ENCODE assay signal across 8 cellular contexts in the genomic region with DNA sequence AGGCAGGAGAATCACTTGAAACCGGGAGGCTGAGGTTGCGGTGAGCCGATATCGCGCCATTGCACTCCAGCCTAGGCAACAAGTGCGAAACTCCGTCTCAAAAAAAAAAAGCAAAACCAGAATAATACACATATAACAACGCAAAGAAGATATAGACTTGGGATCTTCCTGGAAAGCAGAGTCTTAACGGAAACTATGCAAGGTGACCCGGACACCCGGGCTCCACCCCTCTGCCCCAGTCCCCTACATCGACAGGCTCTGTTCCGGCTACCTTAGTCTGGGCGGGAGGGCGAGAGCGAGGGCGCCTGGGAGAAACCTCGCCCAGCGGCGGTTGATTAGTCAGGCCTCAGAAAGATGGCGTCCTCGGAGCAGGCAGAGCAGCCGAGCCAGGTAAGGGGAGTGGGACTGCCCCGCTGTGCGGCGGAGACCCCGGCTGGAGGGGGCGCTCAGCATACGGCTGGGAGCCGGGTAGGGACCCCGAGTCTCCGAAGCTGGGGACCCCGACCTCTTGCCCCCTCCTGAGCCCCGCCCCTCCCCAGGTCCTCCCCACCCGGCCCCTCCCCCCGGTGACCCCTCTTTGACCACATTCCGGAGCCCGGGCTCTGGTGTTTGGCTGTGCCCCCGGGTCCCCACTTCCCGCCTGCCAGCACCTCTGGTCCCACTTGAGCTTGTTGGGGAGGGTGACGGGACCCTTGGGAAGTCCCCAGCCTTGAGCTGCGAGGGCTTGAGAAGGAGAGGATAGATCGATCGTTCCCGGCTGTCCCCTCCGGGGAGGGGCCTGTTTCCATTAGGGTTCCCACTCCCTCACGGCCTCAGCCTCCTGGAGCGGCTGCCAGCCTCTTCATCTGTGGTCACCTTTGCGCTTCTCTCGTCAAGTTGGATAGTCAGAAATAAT. TPM values are rescaled to one million over a fixed set of nuclear protein-coding genes. Genes with fewer than 3 reads are reported as not detected.
A peak's percentile ranks its signal among the peaks of the same experiment; 100 is the strongest.
DNase-seq lines count a peak whose midpoint lies in the region; TF ChIP-seq lines count a peak whose summit lies in the region.

PEX14 (plus strand) TSS at position 338 of the 895 bp plus-strand sequence; CDS start at position 355, 17 bp downstream.

- H3K36me3 ChIP-seq in CD8-positive, alpha-beta memory T cell (ENCODE audit: insufficient read depth, low read length), result no peaks in the 10 kb centered on the region
- H3K36me3 ChIP-seq in HUES6 (ENCODE audit: control insufficient read depth, insufficient read depth, low read length) (peaks cover 7% of the 10 kb centered on the region), OCI-LY3 (replicated peaks; ENCODE audit: low read depth, low read length) (no peaks in the 10 kb centered on the region)

- CTCF ChIA-PET in CD8-positive, alpha-beta memory T cell (lab: Charles Lee), result interaction anchor here (1.4 kb wide), 2 partner anchors 20 to 21 kb away, joined by 3 to 6 read pairs; no protein-coding TSS in a partner anchor

- peak within 1 kb of the TSS; percentile 81 for H3K4me3 ChIP-seq in CD8-positive, alpha-beta memory T cell (ENCODE audit: low read length)
- H3K4me3 ChIP-seq in HUES6 (ENCODE audit: low read depth, low read length), result peak within 1 kb of the TSS; percentile 83
- peak within 1 kb of the TSS; percentile 98 for H3K4me3 ChIP-seq in OCI-LY3 (ENCODE audit: low read length)
- peak within 1 kb of the TSS; percentile 81 for H3K4me3 ChIP-seq in epithelial cell of esophagus (ENCODE audit: low read length)

- peaks cover 49 to 65% (median 55%) of the 10 kb centered on the region in 3 donors for H3K4me1 Mint-ChIP-seq in CD8-positive, alpha-beta memory T cell

- no peaks in the 10 kb centered on the region for H4K20me1 ChIP-seq in OCI-LY3 (ENCODE audit: insufficient read depth, low read length)

- TF ChIP-seq CTCF in GM20000 (IDR thresholded peaks at IDR 0.05; ENCODE audit: extremely low read depth, missing control alignments) (no peak), OCI-LY3 (IDR thresholded peaks at IDR 0.05; ENCODE audit: low read depth, low read length) (no peak), epithelial cell of esophagus (IDR thresholded peaks at IDR 0.05; ENCODE audit: insufficient read depth, low read depth, low read length, missing control alignments) (no peak)

- H3K4me1 ChIP-seq in CD8-positive, alpha-beta memory T cell (ENCODE audit: insufficient read depth, low read length), result peaks cover 29% of the 10 kb centered on the region
- peaks cover 13% of the 10 kb centered on the region; the same call in 1 of the 2 replicates for H3K4me1 ChIP-seq in HUES6 (ENCODE audit: control insufficient read depth, insufficient read depth, low read length)
- peaks cover 24% of the 10 kb centered on the region for H3K4me1 ChIP-seq in OCI-LY3 (ENCODE audit: low read length)

- H3K79me2 ChIP-seq in OCI-LY3 (ENCODE audit: low read length), result peaks cover 36% of the 10 kb centered on the region

- peak within 1 kb of the TSS; percentile 82 to 95 (median 92) for H3K27ac Mint-ChIP-seq in CD8-positive, alpha-beta memory T cell

- H3K27me3 ChIP-seq in CD8-positive, alpha-beta memory T cell (ENCODE audit: insufficient read depth, low read length, poor library complexity, severe bottlenecking), result no peaks in the 10 kb centered on the region
- no peaks in the 10 kb centered on the region for H3K27me3 ChIP-seq in HUES6 (ENCODE audit: control insufficient read depth, insufficient read depth, low read length)
- H3K27me3 ChIP-seq in OCI-LY3 (ENCODE audit: low read depth, low read length), result no peaks in the 10 kb centered on the region

- POLR2A ChIA-PET in CD8-positive, alpha-beta memory T cell (lab: Charles Lee), result interaction anchor here (0.5 to 1.0 kb wide), 3 partner anchors 8 to 32 kb away, joined by 3 to 6 read pairs (median 3); no protein-coding TSS in a partner anchor

- peak within 1 kb of the TSS; percentile 94 for H3K4me2 ChIP-seq in OCI-LY3 (ENCODE audit: low read length)

- DNase-seq in CD8-positive, alpha-beta memory T cell, result peak; percentile 73 to 88 (median 77)
- DNase-seq in GM20000 (ENCODE audit: low spot score) (peak; percentile 91), epithelial cell of esophagus (ENCODE audit: low read depth) (peak; percentile 88), middle frontal gyrus (ENCODE audit: extremely low spot score, low spot score) (peak; percentile 66)
- DNase-seq in activated CD8-positive, alpha-beta memory T cell treated with anti-CD3 and anti-CD28 coated beads, Interleukin-2, amount 50 U/mL, for 48 hours, result peak; percentile 92
- DNase-seq in stimulated activated CD8-positive, alpha-beta memory T cell treated with anti-CD3 and anti-CD28 coated beads, Interleukin-2, amount 100 ng/mL, for 1 hour (ENCODE audit: low read depth in 2 of 2), result peak; percentile 56 to 69

- peak within 1 kb of the TSS; percentile 89 to 97 (median 93) for H3K4me3 Mint-ChIP-seq in CD8-positive, alpha-beta memory T cell

- peaks cover 0 to 15% (median 3%) of the 10 kb centered on the region in 3 donors for H3K36me3 Mint-ChIP-seq in CD8-positive, alpha-beta memory T cell

- H3K27me3 Mint-ChIP-seq in CD8-positive, alpha-beta memory T cell, result peaks cover 0 to 2% of the 10 kb centered on the region in 2 donors

- H3K9ac ChIP-seq in HUES6 (ENCODE audit: low read length) (peak within 1 kb of the TSS; percentile 81), OCI-LY3 (ENCODE audit: low read length) (peak within 1 kb of the TSS; percentile 70)

- H3K27ac ChIP-seq in CD8-positive, alpha-beta memory T cell (ENCODE audit: low read depth, low read length), result peak within 1 kb of the TSS; percentile 74
- peak within 1 kb of the TSS; percentile 49; the same call in 1 of the 2 replicates for H3K27ac ChIP-seq in HUES6 (ENCODE audit: low read depth, low read length)
- H3K27ac ChIP-seq in OCI-LY3 (ENCODE audit: low read length), result peak within 1 kb of the TSS; percentile 30; the same call in 1 of the 2 replicates

- no peaks in the 10 kb centered on the region for H3K9me3 ChIP-seq in CD8-positive, alpha-beta memory T cell (ENCODE audit: low read length)
- H3K9me3 ChIP-seq in HUES6 (ENCODE audit: control insufficient read depth, insufficient read depth, low read depth, low read length), result no peaks in the 10 kb centered on the region
- no peaks in the 10 kb centered on the region for H3K9me3 ChIP-seq in OCI-LY3 (ENCODE audit: insufficient read depth, low read length)

- H3K9me3 Mint-ChIP-seq in CD8-positive, alpha-beta memory T cell, result no peaks in the 10 kb centered on the region

- peak within 1 kb of the TSS; percentile 27; the same call in 1 of the 2 replicates for H2AFZ ChIP-seq in OCI-LY3 (ENCODE audit: low read depth, low read length)

RNA-seq across cellular contexts. Expression of gene PEX14, which starts in this region (rescaled TPM):
- total RNA-seq in CD8-positive, alpha-beta memory T cell, result 10 to 100 TPM; 18.2 to 22.2 TPM
- polyA plus RNA-seq in CD8-positive, alpha-beta memory T cell, result 5.1 TPM

Comparison
In these comparisons a context has a peak if more than half of its experiments do, and no peak if none do; other contexts are left out.
1. Peak in every context shown above with its lines: DNase-seq, H3K4me3 ChIP-seq and H3K27ac ChIP-seq.